Comparison of ENCODE assay signal across 16 cellular contexts in the genomic region with DNA sequence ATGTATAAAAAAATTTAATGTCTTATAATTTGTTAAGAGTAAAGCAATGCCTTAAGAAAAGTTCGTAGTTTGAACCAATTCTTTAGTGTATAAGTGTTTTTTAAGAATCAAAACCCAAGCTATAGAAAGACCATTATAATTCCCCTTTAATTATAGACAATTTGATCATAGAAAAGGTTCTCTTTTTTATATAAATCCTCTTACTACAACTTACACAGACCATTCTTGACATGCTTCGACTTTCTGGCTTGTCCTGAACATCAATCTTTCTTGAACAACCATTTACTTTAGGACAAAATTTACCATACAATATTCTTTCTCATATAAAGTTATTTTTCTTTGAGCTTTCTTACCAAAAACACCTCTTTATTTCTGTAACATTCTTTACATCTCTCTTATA.
"Had no signal": no experiment of that assay in that cellular context is flagged by ENCODE, and none has a peak within 500 bp of the region (broad histone marks: within the 10 kb centered on the region; RNA-seq: fewer than 3 reads in every experiment).

No MANE protein-coding gene starts in this region.

- H3K4me3 ChIP-seq: esophagus muscularis mucosa, ovary, tibial artery, upper lobe of left lung, uterus had no signal

- H3K27me3 ChIP-seq: esophagus muscularis mucosa, foreskin keratinocyte, ovary, tibial artery, upper lobe of left lung, uterus had no signal

- H3K4me1 ChIP-seq: esophagus muscularis mucosa, foreskin keratinocyte, tibial artery, upper lobe of left lung, uterus had no signal

- H3K36me3 ChIP-seq: esophagus muscularis mucosa, ovary, tibial artery, upper lobe of left lung, uterus had no signal

- H3K9me3 ChIP-seq: esophagus muscularis mucosa, ovary, tibial artery, upper lobe of left lung, uterus had no signal

- ATAC-seq: effector memory CD8-positive, alpha-beta T cell; foreskin keratinocyte; natural killer cell; right cardiac atrium; stimulated activated effector memory CD8-positive, alpha-beta T cell treated with anti-CD3 and anti-CD28 coated beads, Interleukin-12 subunit alpha, Interleukin-12 subunit beta, amount 100 ng/mL, for 72 hours; stimulated activated naive CD8-positive, alpha-beta T cell treated with anti-CD3 and anti-CD28 coated beads, Interleukin-15, Interleukin-2, amounts not matched to agents 100 U/mL and 50 U/mL, for 24 hours had no signal

- H3K27ac ChIP-seq: epithelial cell of prostate, esophagus muscularis mucosa, foreskin keratinocyte, ovary, tibial artery, upper lobe of left lung, uterus had no signal

- DNase-seq: effector memory CD8-positive, alpha-beta T cell; foreskin keratinocyte; kidney glomerular epithelial cell; natural killer cell; nucleus accumbens; ovary; right cardiac atrium; stimulated activated CD4-positive, alpha-beta T cell treated with anti-CD3 and anti-CD28 coated beads, Interleukin-4, amount 100 ng/mL, for 1 hour; stimulated activated CD8-positive, alpha-beta memory T cell treated with anti-CD3 and anti-CD28 coated beads, Interleukin-4, amount 100 ng/mL, for 48 hours; stimulated activated naive CD8-positive, alpha-beta T cell treated with anti-CD3 and anti-CD28 coated beads, Interleukin-15, Interleukin-2, amounts not matched to agents 100 U/mL and 50 U/mL, for 24 hours; tibial artery; upper lobe of left lung; uterus had no signal
